In the genomic region with DNA sequence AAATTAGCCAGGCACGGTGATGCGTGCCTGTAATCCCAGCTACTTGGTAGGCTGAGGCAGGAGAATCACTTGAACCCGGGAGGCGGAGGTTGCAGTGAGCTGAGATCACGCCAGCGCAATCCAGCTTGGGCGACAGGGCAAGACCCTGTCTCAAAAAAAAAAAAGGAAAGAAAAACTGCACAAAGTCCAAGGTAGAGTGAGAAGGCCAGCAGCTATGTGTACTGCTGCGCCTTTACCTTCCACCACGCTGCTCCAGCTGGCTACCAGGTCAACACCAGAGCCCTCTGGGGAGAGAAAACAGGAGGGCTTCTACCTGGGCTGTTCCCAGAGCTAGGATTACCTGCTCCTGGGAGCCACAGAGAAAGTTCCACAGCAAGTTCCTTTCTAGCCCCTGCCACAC, we compare ENCODE assay signal across 25 cellular contexts. TPM values are rescaled to one million over a fixed set of nuclear protein-coding genes. Genes with fewer than 3 reads are reported as not detected.
DNase-seq lines count a peak whose midpoint lies in the region; TF ChIP-seq lines count a peak whose summit lies in the region.
"Had no signal": no experiment of that assay in that cellular context is flagged by ENCODE, and none has a peak within 500 bp of the region (broad histone marks: within the 10 kb centered on the region; RNA-seq: fewer than 3 reads in every experiment).

No MANE protein-coding gene starts in this region.

- H3K27ac ChIP-seq in BLaER1, result no peak overlapping the region
- no peak overlapping the region; the same call in 1 of the 2 replicates for H3K27ac ChIP-seq in MM.1S (ENCODE audit: low read length)
- H3K27ac ChIP-seq in hepatocyte, result peak overlapping the region; percentile 97
- peak overlapping the region in 11 of 21 experiments; percentile 2 to 100 (median 97) for H3K27ac ChIP-seq in skin epidermis

- H3K4me2 ChIP-seq in BLaER1, result peak overlapping the region; percentile 99
- H3K4me2 ChIP-seq in MM.1S (ENCODE audit: low read depth, low read length), result peak overlapping the region; percentile 90; the same call in 1 of the 2 replicates
- H3K4me2 ChIP-seq in hepatocyte, result peak overlapping the region; percentile 82

- no peak for DNase-seq in MM.1S
- no peak for DNase-seq in hepatocyte (ENCODE audit: low spot score)
- DNase-seq in NOMO-1 treated with dmso at 0.1 percent for 144 hours (lab: John Stamatoyannopoulos, UW; ENCODE audit: unreplicated experiment), result no peak
- DNase-seq in type B pancreatic cell (ENCODE audit: extremely low spot score, unreplicated experiment), result no peak
- no peak for DNase-seq in stimulated activated CD4-positive, alpha-beta T cell treated with anti-CD3 and anti-CD28 coated beads, Interleukin-12 subunit alpha, Interleukin-12 subunit beta, amount 100 ng/mL, for 4 hours
- no peak for DNase-seq in lower leg skin (ENCODE audit: low spot score in 2 of 2)
- DNase-seq: activated CD4-positive, alpha-beta T cell treated with anti-CD3 and anti-CD28 coated beads, Interleukin-2, amount 10 ng/mL, durations not matched to agents 24 days and 14 days; activated effector memory CD4-positive, alpha-beta T cell treated with anti-CD3 and anti-CD28 coated beads, Interleukin-2, amount 50 U/mL, for 16 hours; amniotic stem cell; BE2C; dorsolateral prefrontal cortex; EL; foreskin fibroblast; hippocampal formation; mammary epithelial cell; NCI-H1417; NCI-H69; occipital lobe; Right ventricle myocardium superior; stimulated activated naive CD4-positive, alpha-beta T cell treated with Interleukin-2 at 50 U/mL for 16 hours; SW 1271 had no signal

- no peak overlapping the region for H3K4me3 ChIP-seq in BLaER1
- no peak overlapping the region for H3K4me3 ChIP-seq in MM.1S (ENCODE audit: low read length)
- no peak overlapping the region for H3K4me3 ChIP-seq in hepatocyte
- H3K4me3 ChIP-seq in skin epidermis, result no peak overlapping the region
- H3K4me3 ChIP-seq in lower leg skin (ENCODE audit: low read depth, poor library complexity, severe bottlenecking), result no peak overlapping the region
- H3K4me3 ChIP-seq: dorsolateral prefrontal cortex, HAP-1, tibial nerve had no signal

- H3K79me2 ChIP-seq in MM.1S (ENCODE audit: low read length) (peaks cover 82% of the 10 kb centered on the region), hepatocyte (peaks cover 67% of the 10 kb centered on the region)

- no peak overlapping the region for H3K27ac Mint-ChIP-seq in type B pancreatic cell
- H3K27ac Mint-ChIP-seq: activated CD4-positive, alpha-beta T cell treated with anti-CD3 and anti-CD28 coated beads, Interleukin-2, amount 10 ng/mL, durations not matched to agents 24 days and 14 days had no signal

- H3K4me1 ChIP-seq in BLaER1, result peaks cover 56% of the 10 kb centered on the region
- H3K4me1 ChIP-seq in MM.1S (ENCODE audit: low read length), result peaks cover 11% of the 10 kb centered on the region
- H3K4me1 ChIP-seq in hepatocyte (ENCODE audit: insufficient read depth), result peaks cover 46% of the 10 kb centered on the region

- no peaks in the 10 kb centered on the region for H3K9me3 Mint-ChIP-seq in type B pancreatic cell
- H3K9me3 Mint-ChIP-seq: activated CD4-positive, alpha-beta T cell treated with anti-CD3 and anti-CD28 coated beads, Interleukin-2, amount 10 ng/mL, durations not matched to agents 24 days and 14 days had no signal

- H4K20me1 ChIP-seq in BLaER1 (peaks cover 79% of the 10 kb centered on the region), MM.1S (ENCODE audit: insufficient read depth, low read length) (peaks cover 61% of the 10 kb centered on the region), hepatocyte (ENCODE audit: insufficient read depth, poor library complexity, severe bottlenecking) (peaks cover 40% of the 10 kb centered on the region)

- H3K9me2 ChIP-seq in MM.1S (replicated peaks; ENCODE audit: insufficient read depth, low read length) (no peaks in the 10 kb centered on the region), hepatocyte (replicated peaks; ENCODE audit: insufficient read depth) (no peaks in the 10 kb centered on the region)

- no peaks in the 10 kb centered on the region for H3K36me3 Mint-ChIP-seq in type B pancreatic cell

- 89% methylated on average over 9 of the region's 9 CpGs for WGBS in hepatocyte (ENCODE audit: low lambda C conversion rate, missing lambda C conversion rate)
- WGBS in lower leg skin, 2 donors, result 91 to 93% methylated on average over 9 of the region's 9 CpGs

- peak overlapping the region; percentile 19; the same call in 1 of the 2 replicates for H3K9ac ChIP-seq in BLaER1
- H3K9ac ChIP-seq in MM.1S (ENCODE audit: low read length), result no peak overlapping the region

- intact Hi-C loops in lower leg skin (cut with DNase I; ENCODE audit: low total_unique reads), result no loop called here

- H3K27me3 Mint-ChIP-seq in type B pancreatic cell, result no peaks in the 10 kb centered on the region

- no peak overlapping the region for H2AFZ ChIP-seq in MM.1S (ENCODE audit: low read length)
- no peak overlapping the region for H2AFZ ChIP-seq in hepatocyte

- TF ChIP-seq CTCF in MM.1S (IDR thresholded peaks at IDR 0.05; ENCODE audit: low read length) (no peak), hepatocyte (IDR thresholded peaks at IDR 0.05; ENCODE audit: poor library complexity) (no peak), type B pancreatic cell (conservative IDR thresholded peaks at IDR 0.05) (no peak), lower leg skin (IDR thresholded peaks at IDR 0.05) (no peak)

- H3K9me3 ChIP-seq in BLaER1 (no peaks in the 10 kb centered on the region), MM.1S (replicated peaks; ENCODE audit: insufficient read depth, low read length) (no peaks in the 10 kb centered on the region), hepatocyte (ENCODE audit: low read depth) (no peaks in the 10 kb centered on the region)
- H3K9me3 ChIP-seq: BE2C, HAP-1, tibial nerve had no signal

- H3K4me3 Mint-ChIP-seq in type B pancreatic cell, result no peak overlapping the region
- H3K4me3 Mint-ChIP-seq: activated CD4-positive, alpha-beta T cell treated with anti-CD3 and anti-CD28 coated beads, Interleukin-2, amount 10 ng/mL, durations not matched to agents 24 days and 14 days had no signal

- H3F3A ChIP-seq in MM.1S (ENCODE audit: insufficient read depth, low read length), result peaks cover 18% of the 10 kb centered on the region

- H3K36me3 ChIP-seq in BLaER1, result peaks cover 13% of the 10 kb centered on the region; the same call in 1 of the 2 replicates
- no peaks in the 10 kb centered on the region for H3K36me3 ChIP-seq in MM.1S (replicated peaks; ENCODE audit: insufficient read depth, low read length)
- H3K36me3 ChIP-seq in hepatocyte (replicated peaks; ENCODE audit: insufficient read depth, low read depth), result no peaks in the 10 kb centered on the region
- H3K36me3 ChIP-seq: BE2C, tibial nerve had no signal

- peaks cover 22% of the 10 kb centered on the region for H3K4me1 Mint-ChIP-seq in type B pancreatic cell (ENCODE audit: unreplicated experiment)

- no peaks in the 10 kb centered on the region for H3K27me3 ChIP-seq in BLaER1
- H3K27me3 ChIP-seq in MM.1S (replicated peaks; ENCODE audit: insufficient read depth, low read length), result no peaks in the 10 kb centered on the region
- H3K27me3 ChIP-seq in hepatocyte, result no peaks in the 10 kb centered on the region
- H3K27me3 ChIP-seq: BE2C, dorsolateral prefrontal cortex, tibial nerve had no signal

- TF ChIP-seq POLR2A in lower leg skin (IDR thresholded peaks at IDR 0.05), result no peak

RNA-seq across cellular contexts. Expression of gene ELL, which starts 3.2 kb away (rescaled TPM):
- total RNA-seq in hepatocyte, result 3.9 and 11.0 TPM in 2 replicates
- polyA plus RNA-seq in hepatocyte, result 15.0 and 18.1 TPM in 2 replicates
- 13.6 and 16.7 TPM in 2 replicates for total RNA-seq in type B pancreatic cell (ENCODE audit: low replicate concordance)
- 10 to 100 TPM; 21.5 to 37.9 (median 24.8) TPM for total RNA-seq in lower leg skin

RNA-seq across cellular contexts. Expression of gene FKBP8, which starts 24.7 kb away (rescaled TPM):
- total RNA-seq in hepatocyte (183 and 195 TPM in 2 replicates), type B pancreatic cell (ENCODE audit: low replicate concordance) (151 and 191 TPM in 2 replicates), lower leg skin (100 to 1,000 TPM; 248 to 285 (median 263) TPM)
- polyA plus RNA-seq in hepatocyte, result 247 and 262 TPM in 2 replicates

RNA-seq across cellular contexts. Expression of gene KXD1, which starts 39.0 kb away (rescaled TPM):
- total RNA-seq in hepatocyte (76.3 and 91.7 TPM in 2 replicates), type B pancreatic cell (ENCODE audit: low replicate concordance) (72.9 and 73.9 TPM in 2 replicates), lower leg skin (10 to 100 TPM; 61.9 to 98.5 (median 89.7) TPM)
- polyA plus RNA-seq in hepatocyte, result 85.7 and 89.2 TPM in 2 replicates

RNA-seq across cellular contexts. Expression of gene UBA52, which starts 53.0 kb away (rescaled TPM):
- total RNA-seq in hepatocyte (561 and 593 TPM in 2 replicates), type B pancreatic cell (ENCODE audit: low replicate concordance) (1,126 and 1,202 TPM in 2 replicates), lower leg skin (1,000 to 10,000 TPM in 1 of 4 donors, 100 to 1,000 TPM in 3; 625 to 1,001 (median 848) TPM)
- polyA plus RNA-seq in hepatocyte, result 470 and 498 TPM in 2 replicates

Comparison
In these comparisons a context has a peak if more than half of its experiments do, and no peak if none do; other contexts are left out.
1. H3K27ac ChIP-seq: peak in hepatocyte (single experiment) and skin epidermis (11 of 21); none in BLaER1 (single experiment) and MM.1S (single experiment).
2. Peak in every context shown above with its lines, with median percentiles within 50 percentile points of each other: H3K4me2 ChIP-seq.